ENCODE assay signal across 8 cellular contexts in the genomic region with DNA sequence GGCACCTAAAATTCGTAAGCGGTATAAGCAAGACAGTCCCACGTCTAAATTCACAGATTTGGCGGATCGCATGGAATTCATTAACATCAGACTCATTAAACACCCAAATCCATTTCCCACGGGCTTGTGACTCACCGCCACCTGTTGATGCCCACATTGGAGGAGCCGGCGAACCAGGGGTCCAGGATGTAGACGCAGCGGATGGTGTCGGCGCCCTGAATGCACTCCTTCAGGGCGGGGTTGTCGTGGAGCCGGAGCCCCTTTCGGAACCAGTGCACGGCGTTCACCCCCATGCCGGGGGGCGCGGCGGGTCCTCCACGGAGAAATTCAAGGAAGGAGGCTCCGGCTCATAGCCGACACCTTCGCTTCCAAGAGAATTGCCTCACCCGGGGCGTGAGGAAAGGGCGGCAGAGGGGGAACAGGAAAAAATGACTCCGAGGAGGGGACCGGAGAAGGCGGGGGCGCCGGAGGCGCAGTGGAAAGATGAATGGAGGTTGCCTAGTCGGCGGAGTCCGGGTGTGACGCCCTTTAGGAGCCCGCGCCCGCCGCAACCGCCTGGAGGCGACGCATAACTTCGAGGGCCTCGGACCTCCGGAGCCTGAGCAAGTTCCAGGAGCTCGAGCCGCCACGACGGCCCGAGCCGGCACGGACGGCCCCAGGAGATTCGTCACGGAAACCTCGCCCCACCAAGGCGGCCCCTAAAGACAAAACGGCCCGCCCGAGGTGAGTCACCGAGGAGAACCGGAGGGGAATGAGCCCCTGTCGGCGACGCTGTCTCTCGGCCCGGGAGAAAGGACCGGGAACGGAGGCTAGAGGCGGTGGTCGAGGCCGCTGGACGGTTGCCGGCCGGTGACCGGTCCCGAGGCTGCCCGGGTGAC. TPM values are rescaled to one million over a fixed set of nuclear protein-coding genes. Genes with fewer than 3 reads are reported as not detected.
DNase-seq lines count a peak whose midpoint lies in the region; ATAC-seq and TF ChIP-seq lines count a peak whose summit lies in the region.

No MANE protein-coding gene starts in this region.

- intact Hi-C loops in Calu3 (cut with micrococcal nuclease; ENCODE audit: unreplicated experiment) = loop anchor here (1.0 to 10.0 kb wide), 5 partner anchors 11 to 1212 kb away; no protein-coding TSS in a partner anchor

- no peak overlapping the region for H3K27ac Mint-ChIP-seq in Calu3 (ENCODE audit: unreplicated experiment)

- peaks cover 6% of the 10 kb centered on the region for H3K9me3 Mint-ChIP-seq in Calu3 (ENCODE audit: low read depth, unreplicated experiment)

- CTCF ChIA-PET in Calu3 (lab: Charles Lee) = interaction anchor here (1.3 to 2.4 kb wide), 3 partner anchors 12 to 13 kb away, joined by 3 to 19 read pairs (median 11); no protein-coding TSS in a partner anchor

- DNase-seq in Calu3 (peak; percentile 42), coronary artery (ENCODE audit: low spot score) (peak; percentile 79), lung microvascular endothelial cell (ENCODE audit: low read depth in 2 of 2) (peak; percentile 69 to 81), GM13977 (ENCODE audit: low spot score) (no peak)
- peak; percentile 71 for DNase-seq in stimulated activated CD8-positive, alpha-beta memory T cell treated with anti-CD3 and anti-CD28 coated beads, Interleukin-12 subunit alpha, Interleukin-12 subunit beta, amount 100 ng/mL, for 1 hour (ENCODE audit: low read depth)

- in situ Hi-C loops in GM13977 (cut with MboI; ENCODE audit: low pct_unique_long_range_greater_than_20kb, low sequenced_read_pairs, unreplicated experiment) = no loop called here

- H3K36me3 Mint-ChIP-seq in Calu3 (ENCODE audit: insufficient read depth, unreplicated experiment) = no peaks in the 10 kb centered on the region

- no peak for TF ChIP-seq RAD21 in Ishikawa (IDR thresholded peaks at IDR 0.05; ENCODE audit: low read depth)

- TF ChIP-seq CTCF in Calu3 (IDR thresholded peaks at IDR 0.05; ENCODE audit: unreplicated experiment) = no peak
- TF ChIP-seq CTCF in coronary artery (IDR thresholded peaks at IDR 0.05) = no peak
- no peak for TF ChIP-seq CTCF in GM13977 (IDR thresholded peaks at IDR 0.05; ENCODE audit: extremely low read depth, insufficient read depth, missing control alignments)

- peaks cover 11% of the 10 kb centered on the region for H3K27me3 Mint-ChIP-seq in Calu3 (ENCODE audit: unreplicated experiment)

- H3K4me3 ChIP-seq in coronary artery = peak overlapping the region; percentile 91

- TSS peak; percentile 88 for BruUV-seq in Calu3 (replicated peaks; lab: Mats Ljungman, UMichigan)

- TF ChIP-seq EP300 in Ishikawa (IDR thresholded peaks at IDR 0.05; ENCODE audit: borderline replicate concordance) = no peak

- no peaks in the 10 kb centered on the region for H3K4me1 Mint-ChIP-seq in Calu3 (ENCODE audit: low read depth, unreplicated experiment)

- no peak overlapping the region for H3K4me3 Mint-ChIP-seq in Calu3 (ENCODE audit: low read depth, unreplicated experiment)

- H3K27ac ChIP-seq in coronary artery = peak overlapping the region; percentile 98 to 99

- peak; percentile 23 for ATAC-seq in GM21447 (IDR thresholded peaks at IDR 0.05; ENCODE audit: unreplicated experiment)
- peak; percentile 55 to 58 for ATAC-seq in activated CD4-positive, CD25-positive, alpha-beta regulatory T cell treated with anti-CD3 and anti-CD28 coated beads, Interleukin-2, amount 50 U/mL, for 24 hours

TF ChIP-seq in Ishikawa, 13 proteins besides CTCF, POLR2A, EP300 and RAD21:
- no peak for TF ChIP-seq NFIC (IDR thresholded peaks at IDR 0.05)
- no peak; the same call in 1 of the 2 replicates for TF ChIP-seq CREB1 (IDR thresholded peaks at IDR 0.05; ENCODE audit: low read depth)
- TF ChIP-seq, protein P1, sequence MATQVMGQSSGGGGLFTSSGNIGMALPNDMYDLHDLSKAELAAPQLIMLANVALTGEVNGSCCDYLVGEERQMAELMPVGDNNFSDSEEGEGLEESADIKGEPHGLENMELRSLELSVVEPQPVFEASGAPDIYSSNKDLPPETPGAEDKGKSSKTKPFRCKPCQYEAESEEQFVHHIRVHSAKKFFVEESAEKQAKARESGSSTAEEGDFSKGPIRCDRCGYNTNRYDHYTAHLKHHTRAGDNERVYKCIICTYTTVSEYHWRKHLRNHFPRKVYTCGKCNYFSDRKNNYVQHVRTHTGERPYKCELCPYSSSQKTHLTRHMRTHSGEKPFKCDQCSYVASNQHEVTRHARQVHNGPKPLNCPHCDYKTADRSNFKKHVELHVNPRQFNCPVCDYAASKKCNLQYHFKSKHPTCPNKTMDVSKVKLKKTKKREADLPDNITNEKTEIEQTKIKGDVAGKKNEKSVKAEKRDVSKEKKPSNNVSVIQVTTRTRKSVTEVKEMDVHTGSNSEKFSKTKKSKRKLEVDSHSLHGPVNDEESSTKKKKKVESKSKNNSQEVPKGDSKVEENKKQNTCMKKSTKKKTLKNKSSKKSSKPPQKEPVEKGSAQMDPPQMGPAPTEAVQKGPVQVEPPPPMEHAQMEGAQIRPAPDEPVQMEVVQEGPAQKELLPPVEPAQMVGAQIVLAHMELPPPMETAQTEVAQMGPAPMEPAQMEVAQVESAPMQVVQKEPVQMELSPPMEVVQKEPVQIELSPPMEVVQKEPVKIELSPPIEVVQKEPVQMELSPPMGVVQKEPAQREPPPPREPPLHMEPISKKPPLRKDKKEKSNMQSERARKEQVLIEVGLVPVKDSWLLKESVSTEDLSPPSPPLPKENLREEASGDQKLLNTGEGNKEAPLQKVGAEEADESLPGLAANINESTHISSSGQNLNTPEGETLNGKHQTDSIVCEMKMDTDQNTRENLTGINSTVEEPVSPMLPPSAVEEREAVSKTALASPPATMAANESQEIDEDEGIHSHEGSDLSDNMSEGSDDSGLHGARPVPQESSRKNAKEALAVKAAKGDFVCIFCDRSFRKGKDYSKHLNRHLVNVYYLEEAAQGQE (IDR thresholded peaks at IDR 0.05; ENCODE audit: low read depth) = no peak
- TF ChIP-seq ZBTB7A (IDR thresholded peaks at IDR 0.05; ENCODE audit: low read depth) = 0 out of 2 replicates have a peak, but pooled peaks have one; percentile 50
- TF ChIP-seq CEBPB (IDR thresholded peaks at IDR 0.05) = no peak
- TF ChIP-seq, protein P2, sequence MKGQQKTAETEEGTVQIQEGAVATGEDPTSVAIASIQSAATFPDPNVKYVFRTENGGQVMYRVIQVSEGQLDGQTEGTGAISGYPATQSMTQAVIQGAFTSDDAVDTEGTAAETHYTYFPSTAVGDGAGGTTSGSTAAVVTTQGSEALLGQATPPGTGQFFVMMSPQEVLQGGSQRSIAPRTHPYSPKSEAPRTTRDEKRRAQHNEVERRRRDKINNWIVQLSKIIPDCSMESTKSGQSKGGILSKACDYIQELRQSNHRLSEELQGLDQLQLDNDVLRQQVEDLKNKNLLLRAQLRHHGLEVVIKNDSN (IDR thresholded peaks at IDR 0.05) = no peak
- TF ChIP-seq EGR1 (IDR thresholded peaks at IDR 0.05) = no peak
- TF ChIP-seq TEAD4 (IDR thresholded peaks at IDR 0.05) = no peak
- TF ChIP-seq TCF12 (IDR thresholded peaks at IDR 0.05; ENCODE audit: low read depth) = 0 out of 2 replicates have a peak, but pooled peaks have one; percentile 9
- peak; percentile 62 for TF ChIP-seq TAF1 (IDR thresholded peaks at IDR 0.05; ENCODE audit: low read depth)
- no peak for TF ChIP-seq YY1 (IDR thresholded peaks at IDR 0.05; ENCODE audit: low read depth)

RNA-seq across cellular contexts. Expression of a gene that starts 0.4 kb away (rescaled TPM):
- total RNA-seq in Calu3 (2022) = 17.1 and 19.7 TPM in 2 replicates
- total RNA-seq in lung microvascular endothelial cell = 10.0 and 15.7 TPM in 2 replicates
